17 cellular contexts compared by ENCODE assay signal in the genomic region with DNA sequence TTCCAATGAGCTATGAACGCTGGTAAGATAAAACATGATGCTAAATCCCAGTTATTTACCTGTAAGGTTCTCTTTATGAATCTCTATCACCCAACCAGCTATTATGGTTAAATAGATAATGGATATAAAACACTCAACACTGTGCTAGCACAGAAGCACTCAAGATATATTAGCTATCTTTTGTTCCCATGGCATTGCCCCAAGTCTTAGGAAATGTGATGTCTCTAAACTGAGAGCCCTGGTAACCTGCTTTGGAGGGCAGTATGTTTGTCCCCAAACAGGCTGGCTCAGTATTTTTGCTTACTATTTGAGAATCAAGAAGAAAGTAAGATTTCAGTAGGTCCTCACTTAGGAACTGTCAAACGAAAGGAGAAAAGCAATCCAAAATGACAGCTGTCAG.
"Had no signal": no experiment of that assay in that cellular context is flagged by ENCODE, and none has a peak within 500 bp of the region (broad histone marks: within the 10 kb centered on the region; RNA-seq: fewer than 3 reads in every experiment).

No MANE protein-coding gene starts in this region.

- H3K9me3 ChIP-seq: colonic mucosa, esophagus squamous epithelium, gastroesophageal sphincter, sigmoid colon, stomach, thoracic aorta, transverse colon had no signal

- H3K4me3 ChIP-seq: colonic mucosa, esophagus squamous epithelium, gastroesophageal sphincter, sigmoid colon, skin epidermis, stomach, thoracic aorta, transverse colon had no signal

- ATAC-seq: gastroesophageal sphincter; naive thymus-derived CD8-positive, alpha-beta T cell had no signal

- H3K27me3 ChIP-seq: colonic mucosa, esophagus squamous epithelium, gastroesophageal sphincter, sigmoid colon, stomach, transverse colon had no signal

- H3K36me3 ChIP-seq: colonic mucosa, sigmoid colon, thoracic aorta, transverse colon had no signal

- DNase-seq: colonic mucosa; dermis blood vessel endothelial cell; esophagus squamous epithelium; foreskin fibroblast; glutamatergic neuron; immature natural killer cell; naive thymus-derived CD8-positive, alpha-beta T cell; posterior cingulate gyrus; sigmoid colon; stimulated activated CD4-positive, alpha-beta T cell treated with anti-CD3 and anti-CD28 coated beads, Interleukin-2, amount 100 ng/mL, for 24 hours; stimulated activated naive CD4-positive, alpha-beta T cell; stomach; substantia nigra; transverse colon had no signal

- H3K27ac ChIP-seq: colonic mucosa, esophagus squamous epithelium, gastroesophageal sphincter, sigmoid colon, skin epidermis, stomach, thoracic aorta, transverse colon had no signal
